ENCODE assay signal across 12 cellular contexts in the genomic region with DNA sequence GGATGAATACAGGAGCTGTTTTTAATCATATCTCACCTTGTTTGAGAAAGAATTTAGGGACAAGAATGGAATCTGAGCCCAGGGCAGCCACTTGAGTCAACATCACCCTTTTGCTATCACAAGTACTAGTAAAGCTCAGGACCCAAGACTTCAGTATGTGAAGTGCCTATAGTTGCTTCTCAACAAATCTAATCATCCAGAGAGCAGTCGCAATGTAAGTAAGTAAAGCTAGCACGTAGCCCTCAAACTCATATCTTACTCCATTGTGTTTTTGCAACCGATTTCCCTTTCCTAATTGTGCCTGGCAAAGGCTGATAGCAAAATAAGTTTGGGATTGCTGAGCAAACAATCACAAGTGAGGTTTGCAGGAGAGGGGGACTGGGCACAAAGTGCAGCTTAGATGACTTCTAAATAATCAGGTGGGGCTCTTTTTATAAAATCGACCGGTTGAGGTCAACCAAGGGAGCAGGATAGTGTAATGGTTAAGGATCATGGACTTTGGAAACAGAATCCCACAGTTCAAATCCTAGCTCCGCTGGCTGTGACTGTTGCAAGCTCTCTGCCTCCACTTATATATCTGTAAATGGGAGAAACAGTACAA. TPM values are rescaled to one million over a fixed set of nuclear protein-coding genes. Genes with fewer than 3 reads are reported as not detected.
DNase-seq lines count a peak whose midpoint lies in the region; ATAC-seq, FAIRE-seq and TF ChIP-seq lines count a peak whose summit lies in the region.
"Had no signal": no experiment of that assay in that cellular context is flagged by ENCODE, and none has a peak within 500 bp of the region (broad histone marks: within the 10 kb centered on the region; RNA-seq: fewer than 3 reads in every experiment).

No MANE protein-coding gene starts in this region.

- H3F3A ChIP-seq in PC-3 (ENCODE audit: low read length, unreplicated experiment): no peaks in the 10 kb centered on the region

- BruUV-seq in PC-3 (replicated peaks; lab: Mats Ljungman, UMichigan): no TSS peak

- no peaks in the 10 kb centered on the region for H3K9me3 ChIP-seq in PC-3 (ENCODE audit: low read length)
- no peaks in the 10 kb centered on the region for H3K9me3 ChIP-seq in left ventricle myocardium inferior (replicated peaks)
- H3K9me3 ChIP-seq in skeletal muscle tissue (ENCODE audit: control insufficient read depth in 3 of 3, low read length in 3 of 3): no peaks in the 10 kb centered on the region
- H3K9me3 ChIP-seq in kidney (ENCODE audit: control insufficient read depth in 1 of 2, low read length in 2 of 2): no peaks in the 10 kb centered on the region

- FAIRE-seq in kidney (lab: Jason Lieb, UNC): no peak
- FAIRE-seq: H1 had no signal

- peak overlapping the region; percentile 81 for H3K27ac Mint-ChIP-seq in T-helper 2 cell treated with Interferon-gamma antibody and Interleukin-4, amounts not matched to agents 5 μg/mL and 100 μg/mL, for 36 hours

- H4K20me1 ChIP-seq in PC-3 (ENCODE audit: low read length): no peaks in the 10 kb centered on the region

- ATAC-seq in PC-3: no peak

- no peak overlapping the region for H3K4me2 ChIP-seq in PC-3 (ENCODE audit: low read length)

- TF ChIP-seq CTCF in PC-3 (conservative IDR thresholded peaks at IDR 0.05; ENCODE audit: low read depth, low read length): no peak
- no peak for TF ChIP-seq CTCF in left ventricle myocardium inferior (IDR thresholded peaks at IDR 0.05; ENCODE audit: borderline replicate concordance)
- TF ChIP-seq CTCF in kidney (IDR thresholded peaks at IDR 0.05; ENCODE audit: borderline replicate concordance, extremely low read depth, insufficient read depth): no peak

- H3K4me3 ChIP-seq in PC-3 (ENCODE audit: low read length) (no peak overlapping the region), left ventricle myocardium inferior (peak overlapping the region; percentile 59), skeletal muscle tissue (ENCODE audit: low read length in 3 of 3) (no peak overlapping the region), kidney (ENCODE audit: low read length in 2 of 2) (no peak overlapping the region)

- H3K4me1 ChIP-seq in PC-3 (ENCODE audit: insufficient read depth, low read length) (peaks cover 12% of the 10 kb centered on the region), left ventricle myocardium inferior (peaks cover 48% of the 10 kb centered on the region), skeletal muscle tissue (ENCODE audit: control insufficient read depth in 3 of 3, insufficient read depth in 3 of 3, low read length in 3 of 3) (peaks cover 26 to 44% (median 41%) of the 10 kb centered on the region in 3 donors), kidney (ENCODE audit: control insufficient read depth in 1 of 2, insufficient read depth in 1 of 2, low read depth in 1 of 2, low read length in 2 of 2) (peaks cover 3% of the 10 kb centered on the region in 2 donors)

- CTCF ChIA-PET in PC-3 (lab: Charles Lee): interaction anchor here (0.6 to 2.5 kb wide), 6 partner anchors 52 to 204 kb away, joined by 3 to 11 read pairs (median 5); no protein-coding TSS in a partner anchor

- no peaks in the 10 kb centered on the region for H3K9me2 ChIP-seq in PC-3 (replicated peaks; ENCODE audit: low read length)

- peaks cover 29% of the 10 kb centered on the region for H3K27me3 Mint-ChIP-seq in T-helper 2 cell treated with Interferon-gamma antibody and Interleukin-4, amounts not matched to agents 5 μg/mL and 100 μg/mL, for 36 hours (ENCODE audit: low read depth)

- POLR2A ChIA-PET in PC-3 (lab: Charles Lee; ENCODE audit: unreplicated experiment): interaction anchor here (0.6 to 0.8 kb wide), 3 partner anchors 97 to 317 kb away, joined by 3 to 9 read pairs (median 5); no protein-coding TSS in a partner anchor

- H3K79me2 ChIP-seq in PC-3 (ENCODE audit: low read length): no peaks in the 10 kb centered on the region

- no peaks in the 10 kb centered on the region for H3K27me3 ChIP-seq in PC-3 (ENCODE audit: low read length)
- no peaks in the 10 kb centered on the region for H3K27me3 ChIP-seq in left ventricle myocardium inferior (ENCODE audit: low read depth)
- no peaks in the 10 kb centered on the region for H3K27me3 ChIP-seq in skeletal muscle tissue (ENCODE audit: control insufficient read depth in 3 of 3, insufficient read depth in 3 of 3, low read length in 3 of 3)

- H2AFZ ChIP-seq in PC-3 (ENCODE audit: low read length): peak overlapping the region; percentile 84; the same call in 1 of the 2 replicates

- no peak overlapping the region for H3K9ac ChIP-seq in PC-3 (ENCODE audit: low read length)
- peak overlapping the region in 2 of 3 donors; percentile 77 to 80 for H3K9ac ChIP-seq in skeletal muscle tissue (ENCODE audit: low read depth in 1 of 3, low read length in 3 of 3)
- H3K9ac ChIP-seq in kidney (ENCODE audit: low read length in 2 of 2): no peak overlapping the region

- no peak for DNase-seq in T-helper 2 cell treated with Interferon-gamma antibody and Interleukin-4, amounts not matched to agents 5 μg/mL and 100 μg/mL, for 36 hours (ENCODE audit: low spot score)
- DNase-seq in T-helper 2 cell: no peak
- no peak for DNase-seq in PC-3
- DNase-seq in left ventricle myocardium inferior: no peak
- no peak for DNase-seq in kidney
- DNase-seq in NCI-H2227 treated with DMSO at 0.1 percent for 48 hours (lab: John Stamatoyannopoulos, UW): no peak
- DNase-seq in Kasumi-1 (lab: John Stamatoyannopoulos, UW): no peak
- DNase-seq: GDM1; stimulated activated naive CD4-positive, alpha-beta T cell treated with Interleukin-2 at 50 U/mL for 16 hours had no signal

- peak overlapping the region; percentile 75 for H3K4me3 Mint-ChIP-seq in T-helper 2 cell treated with Interferon-gamma antibody and Interleukin-4, amounts not matched to agents 5 μg/mL and 100 μg/mL, for 36 hours

- intact Hi-C loops in PC-3 (cut with micrococcal nuclease) (no loop called here), left ventricle myocardium inferior (cut with micrococcal nuclease) (loop anchor here (5.0 kb wide), 1 partner anchor 104 kb away; no protein-coding TSS in a partner anchor), kidney (cut with DNase I) (loop anchor here (5.0 kb wide), 1 partner anchor 99 kb away; no protein-coding TSS in a partner anchor)

- peaks cover 13% of the 10 kb centered on the region for H3K4me1 Mint-ChIP-seq in T-helper 2 cell treated with Interferon-gamma antibody and Interleukin-4, amounts not matched to agents 5 μg/mL and 100 μg/mL, for 36 hours (ENCODE audit: low read depth)

- no peaks in the 10 kb centered on the region for H3K36me3 Mint-ChIP-seq in T-helper 2 cell treated with Interferon-gamma antibody and Interleukin-4, amounts not matched to agents 5 μg/mL and 100 μg/mL, for 36 hours (ENCODE audit: low read depth)

- H3K27ac ChIP-seq in PC-3 (ENCODE audit: low read length): no peak overlapping the region
- H3K27ac ChIP-seq in left ventricle myocardium inferior (replicated peaks): peak overlapping the region; percentile 91
- peak overlapping the region; percentile 95 for H3K27ac ChIP-seq in skeletal muscle tissue (ENCODE audit: low read depth, low read length)
- no peak overlapping the region for H3K27ac ChIP-seq in kidney (ENCODE audit: low read depth in 2 of 2, low read length in 2 of 2)

- H3K9me3 Mint-ChIP-seq in T-helper 2 cell treated with Interferon-gamma antibody and Interleukin-4, amounts not matched to agents 5 μg/mL and 100 μg/mL, for 36 hours: no peaks in the 10 kb centered on the region

- H3K36me3 ChIP-seq in PC-3 (ENCODE audit: low read depth, low read length) (no peaks in the 10 kb centered on the region), left ventricle myocardium inferior (no peaks in the 10 kb centered on the region), skeletal muscle tissue (ENCODE audit: control insufficient read depth in 3 of 3, insufficient read depth in 3 of 3, low read length in 3 of 3) (no peaks in the 10 kb centered on the region), kidney (ENCODE audit: control insufficient read depth in 1 of 2, insufficient read depth in 2 of 2, low read length in 2 of 2) (no peaks in the 10 kb centered on the region)

RNA-seq across cellular contexts. Expression of gene TOB1, which starts 13.0 kb away (rescaled TPM):
- total RNA-seq in PC-3 (2014; rRNA removed) (28.7 and 39.3 TPM in 2 replicates), left ventricle myocardium inferior (101 TPM), skeletal muscle tissue (27.1 TPM), kidney (141 TPM)
- polyA plus RNA-seq in kidney (ENCODE audit: insufficient read depth, low read depth, low replicate concordance): 52.5 TPM

RNA-seq across cellular contexts. Expression of gene WFIKKN2, which starts 17.7 kb away (rescaled TPM):
- not detected in 2 replicates for total RNA-seq in PC-3 (2014; rRNA removed)
- total RNA-seq in left ventricle myocardium inferior: 0.25 TPM
- total RNA-seq in skeletal muscle tissue: 0.52 TPM
- 0.09 TPM for total RNA-seq in kidney
- polyA plus RNA-seq in kidney (ENCODE audit: insufficient read depth, low read depth, low replicate concordance): not detected
- total RNA-seq: LHCN-M2 had no signal

Comparison
In these comparisons a context has a peak if more than half of its experiments do, and no peak if none do; other contexts are left out.
1. H3K27ac ChIP-seq: peak in left ventricle myocardium inferior (single experiment) and skeletal muscle tissue (single experiment); none in PC-3 (single experiment) and kidney (0 of 2).
2. H3K9ac ChIP-seq: peak in skeletal muscle tissue (2 of 3); none in PC-3 (single experiment) and kidney (0 of 2).